Comparison of ENCODE assay signal across 18 cellular contexts in genomic region chr20:63606701-63607100, GRCh38. TPM values are rescaled to one million over a fixed set of nuclear protein-coding genes. Genes with fewer than 3 reads are reported as not detected.
"Had no signal": no experiment of that assay in that cellular context is flagged by ENCODE, and none has a peak within 500 bp of the region (broad histone marks: within the 10 kb centered on the region; RNA-seq: fewer than 3 reads in every experiment).

No MANE protein-coding gene starts in this region.

- H3K9ac ChIP-seq: neural progenitor cell had no signal

- H3K36me3 ChIP-seq: breast epithelium, neural progenitor cell had no signal

- H3K4me2 ChIP-seq: neural progenitor cell had no signal

- H3K9me3 ChIP-seq: breast epithelium, left ventricle myocardium inferior, upper lobe of left lung had no signal

- H3K4me1 Mint-ChIP-seq: neural progenitor cell had no signal

- H3K27ac Mint-ChIP-seq: activated CD4-positive, alpha-beta T cell treated with anti-CD3 and anti-CD28 coated beads, Interleukin-2, amount 10 ng/mL, durations not matched to agents 24 days and 14 days; activated CD8-positive, alpha-beta memory T cell treated with anti-CD3 and anti-CD28 coated beads, Interleukin-2, amount 10 ng/mL, durations not matched to agents 7 days and 5 days; activated CD8-positive, alpha-beta T cell treated with anti-CD3 and anti-CD28 coated beads for 36 hours; activated naive CD8-positive, alpha-beta T cell treated with anti-CD3 and anti-CD28 coated beads for 36 hours; neural progenitor cell; T-helper 1 cell treated with Interleukin-12 subunit alpha and Interleukin-12 subunit beta and Interleukin-4 antibody, amounts not matched to agents 30 μg/mL and 1 μg/mL, for 36 hours had no signal

- H3K27me3 ChIP-seq: breast epithelium, neural progenitor cell, upper lobe of left lung had no signal

- ATAC-seq: activated CD4-positive, CD25-positive, alpha-beta regulatory T cell treated with anti-CD3 and anti-CD28 coated beads, Interleukin-2, amount 50 U/mL, for 24 hours; activated CD8-positive, alpha-beta memory T cell treated with anti-CD3 and anti-CD28 coated beads, Interleukin-2, amount 10 ng/mL, durations not matched to agents 7 days and 5 days; activated CD8-positive, alpha-beta T cell treated with anti-CD3 and anti-CD28 coated beads for 36 hours; naive thymus-derived CD4-positive, alpha-beta T cell; stimulated activated naive CD8-positive, alpha-beta T cell treated with anti-CD3 and anti-CD28 coated beads, Interleukin-15, Interleukin-2, amounts not matched to agents 100 U/mL and 50 U/mL, for 24 hours had no signal

- H2AFZ ChIP-seq: neural progenitor cell had no signal

- FAIRE-seq: kidney had no signal

- H3K4me3 Mint-ChIP-seq: activated CD4-positive, alpha-beta T cell treated with anti-CD3 and anti-CD28 coated beads, Interleukin-2, amount 10 ng/mL, durations not matched to agents 24 days and 14 days; activated CD8-positive, alpha-beta memory T cell treated with anti-CD3 and anti-CD28 coated beads, Interleukin-2, amount 10 ng/mL, durations not matched to agents 7 days and 5 days; activated CD8-positive, alpha-beta T cell treated with anti-CD3 and anti-CD28 coated beads for 36 hours; activated naive CD8-positive, alpha-beta T cell treated with anti-CD3 and anti-CD28 coated beads for 36 hours; neural progenitor cell; T-helper 1 cell treated with Interleukin-12 subunit alpha and Interleukin-12 subunit beta and Interleukin-4 antibody, amounts not matched to agents 30 μg/mL and 1 μg/mL, for 36 hours had no signal

- H3K9me3 Mint-ChIP-seq: activated CD4-positive, alpha-beta T cell treated with anti-CD3 and anti-CD28 coated beads, Interleukin-2, amount 10 ng/mL, durations not matched to agents 24 days and 14 days; activated CD8-positive, alpha-beta T cell treated with anti-CD3 and anti-CD28 coated beads for 36 hours; activated naive CD8-positive, alpha-beta T cell treated with anti-CD3 and anti-CD28 coated beads for 36 hours; neural progenitor cell; T-helper 1 cell treated with Interleukin-12 subunit alpha and Interleukin-12 subunit beta and Interleukin-4 antibody, amounts not matched to agents 30 μg/mL and 1 μg/mL, for 36 hours had no signal

- DNase-seq: activated CD4-positive, alpha-beta T cell treated with anti-CD3 and anti-CD28 coated beads, Interleukin-2, amount 10 ng/mL, durations not matched to agents 24 days and 14 days; activated CD8-positive, alpha-beta memory T cell treated with anti-CD3 and anti-CD28 coated beads, Interleukin-2, amount 10 ng/mL, durations not matched to agents 7 days and 5 days; activated CD8-positive, alpha-beta T cell treated with anti-CD3 and anti-CD28 coated beads for 36 hours; activated naive CD4-positive, alpha-beta T cell treated with Interleukin-2 at 50 U/mL for 16 hours; activated naive CD8-positive, alpha-beta T cell treated with anti-CD3 and anti-CD28 coated beads for 36 hours; cerebellar nuclear complex; cortex of kidney; kidney; left ventricle myocardium inferior; naive thymus-derived CD4-positive, alpha-beta T cell; stimulated activated CD4-positive, alpha-beta T cell treated with anti-CD3 and anti-CD28 coated beads, Interleukin-4, amount 100 ng/mL, for 24 hours; stimulated activated naive CD8-positive, alpha-beta T cell treated with anti-CD3 and anti-CD28 coated beads, Interleukin-15, Interleukin-2, amounts not matched to agents 100 U/mL and 50 U/mL, for 24 hours; upper lobe of left lung had no signal

- H3K4me3 ChIP-seq: breast epithelium, left ventricle myocardium inferior, neural progenitor cell, upper lobe of left lung had no signal

- H3K4me1 ChIP-seq: breast epithelium, left ventricle myocardium inferior, neural progenitor cell had no signal

- H3K27me3 Mint-ChIP-seq: activated CD4-positive, alpha-beta T cell treated with anti-CD3 and anti-CD28 coated beads, Interleukin-2, amount 10 ng/mL, durations not matched to agents 24 days and 14 days; activated CD8-positive, alpha-beta memory T cell treated with anti-CD3 and anti-CD28 coated beads, Interleukin-2, amount 10 ng/mL, durations not matched to agents 7 days and 5 days; activated CD8-positive, alpha-beta T cell treated with anti-CD3 and anti-CD28 coated beads for 36 hours; activated naive CD8-positive, alpha-beta T cell treated with anti-CD3 and anti-CD28 coated beads for 36 hours; naive thymus-derived CD4-positive, alpha-beta T cell had no signal

- H3K27ac ChIP-seq: breast epithelium, left ventricle myocardium inferior, neural progenitor cell, upper lobe of left lung had no signal

RNA-seq across cellular contexts. Expression of gene FNDC11, which starts 52.7 kb away (rescaled TPM):
- total RNA-seq: osteoblast had no signal
